10 cellular contexts compared by ENCODE assay signal in genomic region chr2:187497858-187498463, GRCh38. TPM values are rescaled to one million over a fixed set of nuclear protein-coding genes. Genes with fewer than 3 reads are reported as not detected.
DNase-seq lines count a peak whose midpoint lies in the region; ATAC-seq, FAIRE-seq and TF ChIP-seq lines count a peak whose summit lies in the region.
"Had no signal": no experiment of that assay in that cellular context is flagged by ENCODE, and none has a peak within 500 bp of the region (broad histone marks: within the 10 kb centered on the region; RNA-seq: fewer than 3 reads in every experiment).

No MANE protein-coding gene starts in this region.

- H3K27me3 Mint-ChIP-seq in neural crest cell (ENCODE audit: low read depth), result no peaks in the 10 kb centered on the region

- H3K4me1 ChIP-seq in DND-41 (ENCODE audit: insufficient read depth, low read length), result no peaks in the 10 kb centered on the region

- no peaks in the 10 kb centered on the region for H4K20me1 ChIP-seq in DND-41 (ENCODE audit: insufficient read depth, low read length)

- no peak overlapping the region for H3K9ac ChIP-seq in DND-41 (ENCODE audit: low read depth, low read length)

- peaks cover 3% of the 10 kb centered on the region for H3K4me1 Mint-ChIP-seq in neural crest cell

- no peak overlapping the region for H3K4me3 Mint-ChIP-seq in neural crest cell

- H3K36me3 Mint-ChIP-seq in neural crest cell (ENCODE audit: low read depth), result peaks cover 12% of the 10 kb centered on the region

- ATAC-seq in DND-41 (ENCODE audit: insufficient read depth, low read depth) (no peak), omental fat pad (ENCODE audit: low FRiP score) (no peak), HG02571 (IDR thresholded peaks at IDR 0.05; ENCODE audit: unreplicated experiment) (no peak)

- no peak for DNase-seq in DND-41
- DNase-seq in bronchial epithelial cell (ENCODE audit: low read depth), result peak; percentile 25
- DNase-seq in neural crest cell (ENCODE audit: low read depth, low spot score), result no peak
- no peak for DNase-seq in T1000 (lab: John Stamatoyannopoulos, UW)
- no peak for DNase-seq in omental fat pad (ENCODE audit: low spot score)
- DNase-seq in caudate nucleus (lab: John Stamatoyannopoulos, UW), result no peak
- DNase-seq: occipital lobe, substantia nigra had no signal

- H3K4me2 ChIP-seq in DND-41 (ENCODE audit: insufficient read depth, low read length), result no peak overlapping the region

- no peak for FAIRE-seq in bronchial epithelial cell (lab: Jason Lieb, UNC)

- no peak overlapping the region for H3K27ac Mint-ChIP-seq in neural crest cell (ENCODE audit: unreplicated experiment)

- peaks cover 12% of the 10 kb centered on the region for H3K9me3 ChIP-seq in DND-41 (ENCODE audit: insufficient read depth, low read length, severe bottlenecking)

- no peaks in the 10 kb centered on the region for H3K36me3 ChIP-seq in DND-41 (ENCODE audit: insufficient read depth, low read length)
- H3K36me3 ChIP-seq in bronchial epithelial cell (ENCODE audit: control insufficient read depth, insufficient read depth, low read length), result no peaks in the 10 kb centered on the region

- peaks cover 4% of the 10 kb centered on the region for H3K9me3 Mint-ChIP-seq in neural crest cell

- no peaks in the 10 kb centered on the region for H3K79me2 ChIP-seq in DND-41 (ENCODE audit: insufficient read depth, low read length)

- H2AFZ ChIP-seq in DND-41 (ENCODE audit: low read depth, low read length), result no peak overlapping the region

- H3K4me3 ChIP-seq in DND-41 (ENCODE audit: low read depth in 1 of 2, low read length in 2 of 2) (no peak overlapping the region), bronchial epithelial cell (ENCODE audit: low read depth, low read length) (no peak overlapping the region)

- H3K27me3 ChIP-seq in DND-41 (ENCODE audit: insufficient read depth, low read length, poor library complexity) (no peaks in the 10 kb centered on the region), bronchial epithelial cell (ENCODE audit: control insufficient read depth, insufficient read depth, low read length) (no peaks in the 10 kb centered on the region)

- no peak overlapping the region for H3K27ac ChIP-seq in DND-41 (ENCODE audit: low read length)
- H3K27ac ChIP-seq in caudate nucleus (ENCODE audit: low read depth, low read length), result no peak overlapping the region

- TF ChIP-seq CTCF in DND-41 (IDR thresholded peaks at IDR 0.05; ENCODE audit: borderline replicate concordance, extremely low read depth, low read length, poor library complexity, severe bottlenecking), result peak; percentile 62
- peak; percentile 67 for TF ChIP-seq CTCF in LNCAP (IDR thresholded peaks at IDR 0.05)
- peak; percentile 10 for TF ChIP-seq CTCF in bronchial epithelial cell (IDR thresholded peaks at IDR 0.05; ENCODE audit: insufficient read depth, low read length, severe bottlenecking)
- peak; percentile 72 for TF ChIP-seq CTCF in neural crest cell (conservative IDR thresholded peaks at IDR 0.05)
- TF ChIP-seq CTCF in omental fat pad (IDR thresholded peaks at IDR 0.05), result no peak

RNA-seq across cellular contexts. Expression of gene CALCRL, which starts 49.9 kb away (rescaled TPM):
- 1.3 and 2.2 TPM in 2 replicates for total RNA-seq in bronchial epithelial cell
- total RNA-seq in neural crest cell, result 2.0 and 2.6 TPM in 2 replicates
- 100 to 1,000 TPM; 123 to 264 (median 174) TPM for total RNA-seq in omental fat pad

RNA-seq across cellular contexts. Expression of gene TFPI, which starts 56.3 kb away (rescaled TPM):
- total RNA-seq in bronchial epithelial cell (0.64 and 2.1 TPM in 2 replicates), neural crest cell (7.0 and 8.0 TPM in 2 replicates), omental fat pad (100 to 1,000 TPM in 1 of 4 donors, 10 to 100 TPM in 3; 73.6 to 223 (median 83.3) TPM)

Comparison
In these comparisons a context has a peak if more than half of its experiments do, and no peak if none do; other contexts are left out.
1. CTCF ChIP-seq: peak in DND-41 (single experiment), LNCAP (single experiment), bronchial epithelial cell (single experiment) and neural crest cell (single experiment); none in omental fat pad (0 of 3).
2. RNA of gene CALCRL, which starts 49.9 kb away (total RNA-seq): 123 to 264 TPM in omental fat pad; 2.0 to 2.6 TPM in neural crest cell and 1.3 to 2.2 TPM in bronchial epithelial cell; every median in the first group is over 10 times any median in the second.